In the genomic region with DNA sequence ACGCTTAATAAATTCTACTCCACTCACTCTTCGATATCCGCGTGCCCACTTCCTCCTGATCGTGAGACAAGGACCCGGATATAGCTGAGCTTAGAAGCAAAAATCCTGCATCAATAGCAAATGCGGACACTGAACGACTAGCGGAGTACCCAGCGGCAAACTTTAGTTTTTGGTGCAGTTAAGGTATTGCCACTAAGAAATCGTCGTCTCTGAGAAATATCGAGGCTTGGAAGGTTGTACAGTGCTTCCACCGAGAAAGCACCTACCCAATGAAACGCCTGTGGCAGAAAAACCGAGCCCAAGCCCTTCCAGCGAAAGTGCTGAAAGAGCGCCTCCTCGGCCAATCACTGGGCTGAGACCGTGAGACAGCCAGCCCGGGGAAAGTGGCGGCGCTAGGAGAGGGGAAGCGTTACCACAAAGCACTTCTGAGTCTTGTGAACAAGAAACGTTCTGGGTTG, we compare ENCODE assay signal across 8 cellular contexts. TPM values are rescaled to one million over a fixed set of nuclear protein-coding genes. Genes with fewer than 3 reads are reported as not detected.
DNase-seq lines count a peak whose midpoint lies in the region; ATAC-seq and TF ChIP-seq lines count a peak whose summit lies in the region.

No MANE protein-coding gene starts in this region.

- H3K9me3 ChIP-seq in DND-41 (ENCODE audit: insufficient read depth, low read length, severe bottlenecking) (no peaks in the 10 kb centered on the region), neural progenitor cell (ENCODE audit: low read depth) (no peaks in the 10 kb centered on the region), thyroid gland (no peaks in the 10 kb centered on the region)

- H3K4me3 ChIP-seq in DND-41 (ENCODE audit: low read depth in 1 of 2, low read length in 2 of 2) (peak overlapping the region; percentile 46 to 68), neural progenitor cell (peak overlapping the region; percentile 41), thyroid gland (replicated peaks in 1 of 3) (peak overlapping the region in 2 of 3 donors; percentile 6 to 21)

- H3K9me3 Mint-ChIP-seq in activated T-cell treated with anti-CD3 and anti-CD28 coated beads, Interleukin-2, amount 50 U/mL, for 4 hours, result no peaks in the 10 kb centered on the region
- H3K9me3 Mint-ChIP-seq in neural progenitor cell, result no peaks in the 10 kb centered on the region

- H3K27me3 ChIP-seq in DND-41 (ENCODE audit: insufficient read depth, low read length, poor library complexity) (no peaks in the 10 kb centered on the region), neural progenitor cell (peaks cover 90% of the 10 kb centered on the region), thyroid gland (peaks cover 36% of the 10 kb centered on the region)

- H4K20me1 ChIP-seq in DND-41 (ENCODE audit: insufficient read depth, low read length) (no peaks in the 10 kb centered on the region), neural progenitor cell (ENCODE audit: low read depth) (no peaks in the 10 kb centered on the region)

- H3K4me1 ChIP-seq in DND-41 (ENCODE audit: insufficient read depth, low read length) (peaks cover 32% of the 10 kb centered on the region), neural progenitor cell (no peaks in the 10 kb centered on the region), thyroid gland (peaks cover 0 to 7% of the 10 kb centered on the region in 2 donors)

- intact Hi-C loops in thyroid gland (cut with DNase I), result no loop called here

- H2AFZ ChIP-seq in DND-41 (ENCODE audit: low read depth, low read length), result peak overlapping the region; percentile 85
- peak overlapping the region; percentile 91 for H2AFZ ChIP-seq in neural progenitor cell (replicated peaks)

- H3F3A ChIP-seq in neural progenitor cell (ENCODE audit: low read depth), result peaks cover 23% of the 10 kb centered on the region

- in situ Hi-C loops in KBM-7 (cut with MboI; ENCODE audit: low pct_unique_long_range_greater_than_20kb, low sequenced_read_pairs), result no loop called here

- no peaks in the 10 kb centered on the region for H3K36me3 Mint-ChIP-seq in activated T-cell treated with anti-CD3 and anti-CD28 coated beads, Interleukin-2, amount 50 U/mL, for 4 hours (ENCODE audit: insufficient read depth)
- H3K36me3 Mint-ChIP-seq in neural progenitor cell, result no peaks in the 10 kb centered on the region

- no peaks in the 10 kb centered on the region for H3K27me3 Mint-ChIP-seq in activated T-cell treated with anti-CD3 and anti-CD28 coated beads, Interleukin-2, amount 50 U/mL, for 4 hours (ENCODE audit: low read depth)
- peaks cover 80% of the 10 kb centered on the region for H3K27me3 Mint-ChIP-seq in neural progenitor cell (ENCODE audit: insufficient read depth, low read depth)

- WGBS in thyroid gland, 2 donors, result 4% methylated on average over 14 to 25 of the region's 25 CpGs

- no peak for TF ChIP-seq POLR2A in thyroid gland (IDR thresholded peaks at IDR 0.05)

- DNase-seq in DND-41 (peak; percentile 89), KBM-7 (peak; percentile 91), fibroblast of gingiva (ENCODE audit: low read depth) (peak; percentile 57), neural progenitor cell (ENCODE audit: low spot score) (peak; percentile 85), thyroid gland (peak in 1 of 2 donors; percentile 17)
- DNase-seq in activated T-cell treated with anti-CD3 and anti-CD28 coated beads, Interleukin-2, amount 50 U/mL, for 4 hours, result peak; percentile 70

- H3K9ac ChIP-seq in DND-41 (ENCODE audit: low read depth, low read length), result peak overlapping the region; percentile 68
- H3K9ac ChIP-seq in neural progenitor cell, result no peak overlapping the region

- peaks cover 29% of the 10 kb centered on the region for H3K4me1 Mint-ChIP-seq in activated T-cell treated with anti-CD3 and anti-CD28 coated beads, Interleukin-2, amount 50 U/mL, for 4 hours (ENCODE audit: low read depth)
- peaks cover 7% of the 10 kb centered on the region for H3K4me1 Mint-ChIP-seq in neural progenitor cell

- ATAC-seq in DND-41 (ENCODE audit: insufficient read depth, low read depth) (peak; percentile 72), GM21737 (IDR thresholded peaks at IDR 0.05; ENCODE audit: unreplicated experiment) (peak; percentile 44)
- peak; percentile 76 to 84 for ATAC-seq in activated T-cell treated with anti-CD3 and anti-CD28 coated beads, Interleukin-2, amount 50 U/mL, for 4 hours

- H3K27ac ChIP-seq in DND-41 (ENCODE audit: low read length) (peak overlapping the region; percentile 93), neural progenitor cell (no peak overlapping the region), thyroid gland (peak overlapping the region; percentile 61 to 78 (median 64))

- H3K36me3 ChIP-seq in DND-41 (ENCODE audit: insufficient read depth, low read length) (peaks cover 5% of the 10 kb centered on the region; the same call in 1 of the 2 replicates), neural progenitor cell (no peaks in the 10 kb centered on the region), thyroid gland (no peaks in the 10 kb centered on the region)

- TF ChIP-seq CTCF in DND-41 (IDR thresholded peaks at IDR 0.05; ENCODE audit: borderline replicate concordance, extremely low read depth, low read length, poor library complexity, severe bottlenecking), result peak; percentile 29
- no peak for TF ChIP-seq CTCF in neural progenitor cell (IDR thresholded peaks at IDR 0.05)
- no peak for TF ChIP-seq CTCF in thyroid gland (IDR thresholded peaks at IDR 0.05)

- peak overlapping the region; percentile 86 for H3K4me3 Mint-ChIP-seq in activated T-cell treated with anti-CD3 and anti-CD28 coated beads, Interleukin-2, amount 50 U/mL, for 4 hours
- peak overlapping the region; percentile 91 for H3K4me3 Mint-ChIP-seq in neural progenitor cell

- peak overlapping the region; percentile 76 for H3K4me2 ChIP-seq in DND-41 (ENCODE audit: insufficient read depth, low read length)
- peak overlapping the region; percentile 65 for H3K4me2 ChIP-seq in neural progenitor cell

- peak overlapping the region; percentile 89 for H3K27ac Mint-ChIP-seq in neural progenitor cell

- H3K79me2 ChIP-seq in DND-41 (ENCODE audit: insufficient read depth, low read length), result peaks cover 75% of the 10 kb centered on the region
- no peaks in the 10 kb centered on the region for H3K79me2 ChIP-seq in neural progenitor cell (ENCODE audit: low read depth)

TF ChIP-seq in PFSK-1, 5 proteins besides CTCF, POLR2A, EP300 and RAD21:
- TF ChIP-seq POLR2AphosphoS5 (IDR thresholded peaks at IDR 0.05; ENCODE audit: low read depth, low read length) (peak; percentile 32; the same call in 1 of the 2 replicates), TAF1 (IDR thresholded peaks at IDR 0.05; ENCODE audit: borderline replicate concordance, insufficient read depth, low read length) (0 out of 2 replicates have a peak, but pooled peaks have one; percentile 14), SIN3A (IDR thresholded peaks at IDR 0.05; ENCODE audit: borderline replicate concordance, insufficient read depth, low read length) (no peak), FOXP2 (optimal IDR thresholded peaks at IDR 0.05; ENCODE audit: borderline replicate concordance, extremely low read depth, extremely low read length, insufficient read depth) (no peak)
- TF ChIP-seq, protein P1, sequence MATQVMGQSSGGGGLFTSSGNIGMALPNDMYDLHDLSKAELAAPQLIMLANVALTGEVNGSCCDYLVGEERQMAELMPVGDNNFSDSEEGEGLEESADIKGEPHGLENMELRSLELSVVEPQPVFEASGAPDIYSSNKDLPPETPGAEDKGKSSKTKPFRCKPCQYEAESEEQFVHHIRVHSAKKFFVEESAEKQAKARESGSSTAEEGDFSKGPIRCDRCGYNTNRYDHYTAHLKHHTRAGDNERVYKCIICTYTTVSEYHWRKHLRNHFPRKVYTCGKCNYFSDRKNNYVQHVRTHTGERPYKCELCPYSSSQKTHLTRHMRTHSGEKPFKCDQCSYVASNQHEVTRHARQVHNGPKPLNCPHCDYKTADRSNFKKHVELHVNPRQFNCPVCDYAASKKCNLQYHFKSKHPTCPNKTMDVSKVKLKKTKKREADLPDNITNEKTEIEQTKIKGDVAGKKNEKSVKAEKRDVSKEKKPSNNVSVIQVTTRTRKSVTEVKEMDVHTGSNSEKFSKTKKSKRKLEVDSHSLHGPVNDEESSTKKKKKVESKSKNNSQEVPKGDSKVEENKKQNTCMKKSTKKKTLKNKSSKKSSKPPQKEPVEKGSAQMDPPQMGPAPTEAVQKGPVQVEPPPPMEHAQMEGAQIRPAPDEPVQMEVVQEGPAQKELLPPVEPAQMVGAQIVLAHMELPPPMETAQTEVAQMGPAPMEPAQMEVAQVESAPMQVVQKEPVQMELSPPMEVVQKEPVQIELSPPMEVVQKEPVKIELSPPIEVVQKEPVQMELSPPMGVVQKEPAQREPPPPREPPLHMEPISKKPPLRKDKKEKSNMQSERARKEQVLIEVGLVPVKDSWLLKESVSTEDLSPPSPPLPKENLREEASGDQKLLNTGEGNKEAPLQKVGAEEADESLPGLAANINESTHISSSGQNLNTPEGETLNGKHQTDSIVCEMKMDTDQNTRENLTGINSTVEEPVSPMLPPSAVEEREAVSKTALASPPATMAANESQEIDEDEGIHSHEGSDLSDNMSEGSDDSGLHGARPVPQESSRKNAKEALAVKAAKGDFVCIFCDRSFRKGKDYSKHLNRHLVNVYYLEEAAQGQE (IDR thresholded peaks at IDR 0.05; ENCODE audit: insufficient read depth in 1 of 2, low read depth in 2 of 2, low read length in 2 of 2), result no peak
TF ChIP-seq in PFSK-1: peak in this region for 2.

RNA-seq across cellular contexts. Expression of a gene that starts 32.2 kb away (rescaled TPM):
- polyA plus RNA-seq in PFSK-1 (2012; ENCODE audit: insufficient read length, low read depth), result 0.83 TPM
- total RNA-seq in activated T-cell treated with anti-CD3 and anti-CD28 coated beads, Interleukin-2, amount 50 U/mL, for 4 hours, result 1 to 10 TPM; 2.6 to 4.0 (median 3.5) TPM
- total RNA-seq in neural progenitor cell (ENCODE audit: low replicate concordance) (0.17 and 0.74 TPM in 2 replicates), thyroid gland (1 to 10 TPM; 1.2 to 6.3 (median 4.0) TPM)
